ENCODE assay signal across 1 cellular context in genomic region chr1:6601865-6602668, GRCh38.
TF ChIP-seq lines count a peak whose summit lies in the region.

No MANE protein-coding gene starts in this region.

TF ChIP-seq in K562, 482 proteins besides CTCF, POLR2A, EP300 and RAD21 (continued from another document and continues in another):
- TF ChIP-seq, protein P1, sequence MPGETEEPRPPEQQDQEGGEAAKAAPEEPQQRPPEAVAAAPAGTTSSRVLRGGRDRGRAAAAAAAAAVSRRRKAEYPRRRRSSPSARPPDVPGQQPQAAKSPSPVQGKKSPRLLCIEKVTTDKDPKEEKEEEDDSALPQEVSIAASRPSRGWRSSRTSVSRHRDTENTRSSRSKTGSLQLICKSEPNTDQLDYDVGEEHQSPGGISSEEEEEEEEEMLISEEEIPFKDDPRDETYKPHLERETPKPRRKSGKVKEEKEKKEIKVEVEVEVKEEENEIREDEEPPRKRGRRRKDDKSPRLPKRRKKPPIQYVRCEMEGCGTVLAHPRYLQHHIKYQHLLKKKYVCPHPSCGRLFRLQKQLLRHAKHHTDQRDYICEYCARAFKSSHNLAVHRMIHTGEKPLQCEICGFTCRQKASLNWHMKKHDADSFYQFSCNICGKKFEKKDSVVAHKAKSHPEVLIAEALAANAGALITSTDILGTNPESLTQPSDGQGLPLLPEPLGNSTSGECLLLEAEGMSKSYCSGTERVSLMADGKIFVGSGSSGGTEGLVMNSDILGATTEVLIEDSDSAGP (CRISPR knock-in tag; IDR thresholded peaks at IDR 0.05) = peak; percentile 45; the same call in 1 of the 2 replicates
- TF ChIP-seq MYC (IDR thresholded peaks at IDR 0.05; ENCODE audit: low read depth, low read length) = no peak; the same call in 1 of the 2 replicates
- peak; percentile 78; the same call in 1 of the 2 replicates for TF ChIP-seq MYC (CRISPR knock-in tag; IDR thresholded peaks at IDR 0.05; ENCODE audit: borderline replicate concordance, low read depth)
- no peak for TF ChIP-seq AFF1 (IDR thresholded peaks at IDR 0.05; ENCODE audit: low read depth in 1 of 2, partially characterized antibody in 2 of 2)
- no peak for TF ChIP-seq DDX20 (tag; IDR thresholded peaks at IDR 0.05; ENCODE audit: low read depth)
- TF ChIP-seq, protein P2, sequence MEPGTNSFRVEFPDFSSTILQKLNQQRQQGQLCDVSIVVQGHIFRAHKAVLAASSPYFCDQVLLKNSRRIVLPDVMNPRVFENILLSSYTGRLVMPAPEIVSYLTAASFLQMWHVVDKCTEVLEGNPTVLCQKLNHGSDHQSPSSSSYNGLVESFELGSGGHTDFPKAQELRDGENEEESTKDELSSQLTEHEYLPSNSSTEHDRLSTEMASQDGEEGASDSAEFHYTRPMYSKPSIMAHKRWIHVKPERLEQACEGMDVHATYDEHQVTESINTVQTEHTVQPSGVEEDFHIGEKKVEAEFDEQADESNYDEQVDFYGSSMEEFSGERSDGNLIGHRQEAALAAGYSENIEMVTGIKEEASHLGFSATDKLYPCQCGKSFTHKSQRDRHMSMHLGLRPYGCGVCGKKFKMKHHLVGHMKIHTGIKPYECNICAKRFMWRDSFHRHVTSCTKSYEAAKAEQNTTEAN (CRISPR knock-in tag; IDR thresholded peaks at IDR 0.05) = 0 out of 2 replicates have a peak, but pooled peaks have one; percentile 19
- TF ChIP-seq ZNF23 (CRISPR knock-in tag; IDR thresholded peaks at IDR 0.05) = no peak
- peak; percentile 80; the same call in 1 of the 2 replicates for TF ChIP-seq ZNF124 (CRISPR knock-in tag; IDR thresholded peaks at IDR 0.05)
- TF ChIP-seq NRF1 (conservative IDR thresholded peaks at IDR 0.05 in 1 of 2, IDR thresholded peaks at IDR 0.05 in 1 of 2) = peak; percentile 83 to 85
- TF ChIP-seq ELF1 (tag; IDR thresholded peaks at IDR 0.05) = peak; percentile 69; the same call in 1 of the 2 replicates
- peak; percentile 50 for TF ChIP-seq ZNF592 (IDR thresholded peaks at IDR 0.05)
- TF ChIP-seq ERF (CRISPR knock-in tag; IDR thresholded peaks at IDR 0.05) = 0 out of 2 replicates have a peak, but pooled peaks have one; percentile 77
- TF ChIP-seq ZNF589 (CRISPR knock-in tag; IDR thresholded peaks at IDR 0.05; ENCODE audit: low read depth) = no peak; the same call in 1 of the 2 replicates
- TF ChIP-seq NR0B1 (IDR thresholded peaks at IDR 0.05; ENCODE audit: partially characterized antibody) = no peak
- TF ChIP-seq ZNF197 (CRISPR knock-in tag; IDR thresholded peaks at IDR 0.05; ENCODE audit: low read depth) = no peak
- TF ChIP-seq TGIF2 (CRISPR knock-in tag; IDR thresholded peaks at IDR 0.05) = peak; percentile 97; the same call in 1 of the 2 replicates
- no peak for TF ChIP-seq YBX1 (IDR thresholded peaks at IDR 0.05)
- no peak for TF ChIP-seq PURB (CRISPR knock-in tag; IDR thresholded peaks at IDR 0.05; ENCODE audit: low read depth)
- peak in 1 of 2 experiments; percentile 8; a peak in 2 of 4 replicates for TF ChIP-seq SIN3A (IDR thresholded peaks at IDR 0.05; ENCODE audit: borderline replicate concordance in 2 of 2, control insufficient read depth in 1 of 2, low read depth in 2 of 2, low read length in 2 of 2)
- TF ChIP-seq HNRNPL (IDR thresholded peaks at IDR 0.05; ENCODE audit: low read depth, low read length) = peak; percentile 29; the same call in 1 of the 2 replicates
- TF ChIP-seq ARID4B (CRISPR knock-in tag; IDR thresholded peaks at IDR 0.05) = peak; percentile 92
- peak; percentile 77; the same call in 1 of the 2 replicates for TF ChIP-seq ELF2 (CRISPR knock-in tag; IDR thresholded peaks at IDR 0.05)
- no peak for TF ChIP-seq TOE1 (IDR thresholded peaks at IDR 0.05; ENCODE audit: borderline replicate concordance)
- peak; percentile 41 for TF ChIP-seq TOE1 (CRISPR knock-in tag; IDR thresholded peaks at IDR 0.05; ENCODE audit: borderline replicate concordance, low read depth)
- TF ChIP-seq KDM2B (CRISPR knock-in tag; IDR thresholded peaks at IDR 0.05) = 0 out of 2 replicates have a peak, but pooled peaks have one; percentile 42
- 0 out of 2 replicates have a peak, but pooled peaks have one; percentile 37 for TF ChIP-seq SRSF3 (IDR thresholded peaks at IDR 0.05; ENCODE audit: insufficient read depth, low read length)
- TF ChIP-seq ZNF239 (CRISPR knock-in tag; IDR thresholded peaks at IDR 0.05) = peak; percentile 31; the same call in 1 of the 2 replicates
- peak; percentile 84 for TF ChIP-seq NKRF (IDR thresholded peaks at IDR 0.05; ENCODE audit: borderline replicate concordance)
- TF ChIP-seq, protein P3, sequence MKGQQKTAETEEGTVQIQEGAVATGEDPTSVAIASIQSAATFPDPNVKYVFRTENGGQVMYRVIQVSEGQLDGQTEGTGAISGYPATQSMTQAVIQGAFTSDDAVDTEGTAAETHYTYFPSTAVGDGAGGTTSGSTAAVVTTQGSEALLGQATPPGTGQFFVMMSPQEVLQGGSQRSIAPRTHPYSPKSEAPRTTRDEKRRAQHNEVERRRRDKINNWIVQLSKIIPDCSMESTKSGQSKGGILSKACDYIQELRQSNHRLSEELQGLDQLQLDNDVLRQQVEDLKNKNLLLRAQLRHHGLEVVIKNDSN (CRISPR knock-in tag; IDR thresholded peaks at IDR 0.05) = peak; percentile 37; the same call in 1 of the 2 replicates
